27 cellular contexts compared by ENCODE assay signal in the genomic region with DNA sequence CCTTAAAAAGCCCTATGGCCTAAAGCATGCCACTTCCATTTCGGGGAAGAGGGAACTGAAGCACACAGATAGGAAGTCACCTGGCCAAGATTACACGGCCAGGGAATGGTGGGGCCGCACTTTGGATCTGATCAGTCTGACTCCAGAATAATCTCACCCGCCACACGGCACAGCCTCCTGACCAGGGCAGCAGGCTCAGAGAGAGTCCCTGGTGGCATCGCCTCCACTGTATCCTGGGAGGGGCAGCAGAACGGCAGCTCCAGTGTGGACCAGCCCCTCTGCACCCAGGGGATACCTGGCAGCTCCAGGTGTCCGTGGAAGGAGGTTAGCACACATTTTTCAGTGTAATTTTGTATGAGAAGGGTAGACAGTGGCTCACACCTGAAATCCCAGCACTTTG.
"Had no signal": no experiment of that assay in that cellular context is flagged by ENCODE, and none has a peak within 500 bp of the region (broad histone marks: within the 10 kb centered on the region; RNA-seq: fewer than 3 reads in every experiment).

No MANE protein-coding gene starts in this region.

- H3K4me3 Mint-ChIP-seq: activated CD4-positive, alpha-beta memory T cell treated with anti-CD3 and anti-CD28 coated beads, Interleukin-2, amount 10 ng/mL, durations not matched to agents 7 days and 5 days; activated CD4-positive, alpha-beta T cell treated with anti-CD3 and anti-CD28 coated beads, Interleukin-2, amount 10 ng/mL, durations not matched to agents 7 days and 5 days; activated naive CD4-positive, alpha-beta T cell treated with anti-CD3 and anti-CD28 coated beads for 36 hours; activated T-helper 17 cell treated with anti-CD3 and anti-CD28 coated beads, Interleukin-2, amount 50 U/mL, for 72 hours; central memory CD8-positive, alpha-beta T cell had no signal

- H3K27me3 ChIP-seq: ascending aorta, body of pancreas, Peyer's patch had no signal

- DNase-seq: activated CD4-positive, alpha-beta memory T cell treated with anti-CD3 and anti-CD28 coated beads, Interleukin-2, amount 10 ng/mL, durations not matched to agents 7 days and 5 days; activated CD4-positive, alpha-beta T cell treated with anti-CD3 and anti-CD28 coated beads, Interleukin-2, amount 10 ng/mL, durations not matched to agents 7 days and 5 days; activated CD4-positive, CD25-positive, alpha-beta regulatory T cell; activated gamma-delta T cell; activated naive CD4-positive, alpha-beta T cell treated with anti-CD3 and anti-CD28 coated beads for 36 hours; activated T-cell treated with anti-CD3 and anti-CD28 coated beads for 4 hours; activated T-cell treated with anti-CD3 and anti-CD28 coated beads, Interleukin-2, amount 50 U/mL, for 48 hours; amniotic stem cell; body of pancreas; Karpas-422; MM.1S; NCI-H1105; NCI-H1436; NCI-H1694 treated with DMSO at 0.1 percent for 48 hours; NCI-H2029 treated with DMSO at 0.1 percent for 48 hours; NCI-H510A treated with DMSO at 0.1 percent for 48 hours; NCI-H69; NK-92 treated with Interleukin-12 subunit alpha and Interleukin-12 subunit beta, amount 100 ng/mL, for 24 hours; Peyer's patch; SHP77 treated with DMSO at 0.1 percent for 48 hours; T-helper 2 cell; T1000 had no signal

- H3K27me3 Mint-ChIP-seq: activated CD4-positive, alpha-beta memory T cell treated with anti-CD3 and anti-CD28 coated beads, Interleukin-2, amount 10 ng/mL, durations not matched to agents 7 days and 5 days; activated CD4-positive, alpha-beta T cell treated with anti-CD3 and anti-CD28 coated beads, Interleukin-2, amount 10 ng/mL, durations not matched to agents 7 days and 5 days; activated T-helper 17 cell treated with anti-CD3 and anti-CD28 coated beads, Interleukin-2, amount 50 U/mL, for 72 hours; central memory CD8-positive, alpha-beta T cell had no signal

- H3K4me1 ChIP-seq: body of pancreas had no signal

- H3K4me1 Mint-ChIP-seq: activated T-helper 17 cell treated with anti-CD3 and anti-CD28 coated beads, Interleukin-2, amount 50 U/mL, for 72 hours had no signal

- H3K4me3 ChIP-seq: ascending aorta, body of pancreas, K562, Peyer's patch had no signal

- H3K9me3 ChIP-seq: ascending aorta, body of pancreas, Peyer's patch had no signal

- H3K9me3 Mint-ChIP-seq: activated CD4-positive, alpha-beta memory T cell treated with anti-CD3 and anti-CD28 coated beads, Interleukin-2, amount 10 ng/mL, durations not matched to agents 7 days and 5 days; activated CD4-positive, alpha-beta T cell treated with anti-CD3 and anti-CD28 coated beads, Interleukin-2, amount 10 ng/mL, durations not matched to agents 7 days and 5 days; activated naive CD4-positive, alpha-beta T cell treated with anti-CD3 and anti-CD28 coated beads for 36 hours; activated T-helper 17 cell treated with anti-CD3 and anti-CD28 coated beads, Interleukin-2, amount 50 U/mL, for 72 hours; central memory CD8-positive, alpha-beta T cell had no signal

- H3K27ac Mint-ChIP-seq: activated CD4-positive, alpha-beta memory T cell treated with anti-CD3 and anti-CD28 coated beads, Interleukin-2, amount 10 ng/mL, durations not matched to agents 7 days and 5 days; activated CD4-positive, alpha-beta T cell treated with anti-CD3 and anti-CD28 coated beads, Interleukin-2, amount 10 ng/mL, durations not matched to agents 7 days and 5 days; activated naive CD4-positive, alpha-beta T cell treated with anti-CD3 and anti-CD28 coated beads for 36 hours; activated T-helper 17 cell treated with anti-CD3 and anti-CD28 coated beads, Interleukin-2, amount 50 U/mL, for 72 hours had no signal

- ATAC-seq: activated T-helper 17 cell treated with anti-CD3 and anti-CD28 coated beads, Interleukin-2, amount 50 U/mL, for 72 hours; body of pancreas; K562 had no signal

- H3K27ac ChIP-seq: ascending aorta, body of pancreas, Peyer's patch, VCaP had no signal
